In the genomic region with DNA sequence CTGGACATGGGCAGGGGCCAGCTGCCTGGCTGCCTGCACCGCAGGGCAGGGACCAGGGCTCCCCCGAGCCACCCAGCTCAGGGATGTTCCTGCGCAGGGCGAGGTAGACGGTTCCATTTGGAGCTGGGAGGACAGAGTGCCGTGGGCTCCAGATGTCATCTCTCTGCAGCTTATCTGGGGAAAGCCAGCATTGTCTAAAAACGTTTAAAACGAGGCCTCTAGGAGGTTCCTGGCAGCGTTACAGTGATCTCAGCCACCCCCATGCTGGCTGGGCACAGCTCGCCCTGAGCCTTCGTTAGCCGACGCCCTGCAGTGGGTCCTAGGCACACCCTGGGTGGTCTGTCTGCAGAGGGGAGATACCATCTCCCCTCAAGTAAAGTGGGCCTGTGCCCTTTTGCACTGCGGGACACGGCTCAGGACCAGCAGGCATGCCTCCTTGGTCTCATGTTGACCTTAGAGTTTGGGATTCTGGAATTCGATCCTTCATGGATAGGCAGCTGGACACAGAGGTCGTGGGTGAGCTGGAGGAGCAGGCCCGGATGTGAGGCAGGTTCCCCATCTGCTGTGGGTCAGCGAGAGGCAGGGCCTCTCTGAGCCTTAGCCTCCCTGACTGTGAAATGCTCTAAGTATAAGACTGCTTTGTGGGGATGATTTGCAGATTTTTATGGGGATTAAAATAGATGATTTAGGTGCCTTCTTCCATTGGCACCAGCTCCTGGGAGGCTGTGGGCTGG, we compare ENCODE assay signal across 14 cellular contexts. TPM values are rescaled to one million over a fixed set of nuclear protein-coding genes. Genes with fewer than 3 reads are reported as not detected.
A peak's percentile ranks its signal among the peaks of the same experiment; 100 is the strongest.
DNase-seq lines count a peak whose midpoint lies in the region; ATAC-seq, FAIRE-seq and TF ChIP-seq lines count a peak whose summit lies in the region.
"Had no signal": no experiment of that assay in that cellular context is flagged by ENCODE, and none has a peak within 500 bp of the region (broad histone marks: within the 10 kb centered on the region; RNA-seq: fewer than 3 reads in every experiment).

No MANE protein-coding gene starts in this region.

- intact Hi-C loops in Caco-2 (cut with micrococcal nuclease; ENCODE audit: unreplicated experiment) = no loop called here
- intact Hi-C loops in psoas muscle (cut with DNase I) = no loop called here

- no peaks in the 10 kb centered on the region for H3K9me3 Mint-ChIP-seq in Caco-2 (ENCODE audit: unreplicated experiment)

- H3K27me3 ChIP-seq in Caco-2 (replicated peaks; ENCODE audit: control insufficient read depth, insufficient read depth, low read length) (no peaks in the 10 kb centered on the region), psoas muscle (ENCODE audit: insufficient read depth in 3 of 3, low read length in 2 of 3) (no peaks in the 10 kb centered on the region)

- H3K4me3 Mint-ChIP-seq in Caco-2 (ENCODE audit: unreplicated experiment) = no peak overlapping the region
- H3K4me3 Mint-ChIP-seq: activated naive CD8-positive, alpha-beta T cell had no signal

- no peak for FAIRE-seq in RCC 7860 (lab: Jason Lieb, UNC)

- DNase-seq in Caco-2 (no peak), OCI-M2 (lab: John Stamatoyannopoulos, UW; ENCODE audit: unreplicated experiment) (peak; percentile 37), fibroblast of the aortic adventitia (ENCODE audit: low read depth) (peak; percentile 29), psoas muscle (no peak), iPS-NIHi11 (ENCODE audit: low spot score) (no peak), RCC 7860 (ENCODE audit: low spot score) (no peak)
- DNase-seq: cortex of kidney, Kasumi-1, kidney glomerular epithelial cell, NCI-H2081 treated with DMSO at 0.1 percent for 48 hours, T-helper 9 cell had no signal

- H3K27ac Mint-ChIP-seq in Caco-2 (ENCODE audit: unreplicated experiment) = peak overlapping the region; percentile 24
- H3K27ac Mint-ChIP-seq: activated naive CD8-positive, alpha-beta T cell had no signal

- TF ChIP-seq CTCF in Caco-2 (IDR thresholded peaks at IDR 0.05; ENCODE audit: insufficient read depth in 1 of 2, low read depth in 1 of 2, low read length in 1 of 2, severe bottlenecking in 1 of 2, unreplicated experiment in 1 of 2) = no peak
- TF ChIP-seq CTCF in fibroblast of the aortic adventitia (IDR thresholded peaks at IDR 0.05; ENCODE audit: insufficient read depth, low read length) = no peak
- TF ChIP-seq CTCF in psoas muscle (IDR thresholded peaks at IDR 0.05) = no peak

- H3K9me3 ChIP-seq in Caco-2 (no peaks in the 10 kb centered on the region), psoas muscle (no peaks in the 10 kb centered on the region)

- no peak overlapping the region for H3K4me3 ChIP-seq in Caco-2 (ENCODE audit: low read depth, low read length)
- no peak overlapping the region for H3K4me3 ChIP-seq in fibroblast of the aortic adventitia (ENCODE audit: low read depth, low read length)
- H3K4me3 ChIP-seq in psoas muscle = no peak overlapping the region

- no peaks in the 10 kb centered on the region for H3K27me3 Mint-ChIP-seq in Caco-2 (ENCODE audit: insufficient read depth, unreplicated experiment)
- H3K27me3 Mint-ChIP-seq: activated naive CD8-positive, alpha-beta T cell had no signal

- POLR2A ChIA-PET in Caco-2 (lab: Charles Lee) = interaction anchor here (0.5 kb wide), 1 partner anchor 116 kb away, joined by 3 read pairs; no protein-coding TSS in a partner anchor

- peaks cover 6% of the 10 kb centered on the region for H3K36me3 Mint-ChIP-seq in Caco-2 (ENCODE audit: insufficient read depth, unreplicated experiment)
- H3K36me3 Mint-ChIP-seq: activated naive CD8-positive, alpha-beta T cell had no signal

- BruUV-seq in Caco-2 (replicated peaks; lab: Mats Ljungman, UMichigan) = no TSS peak

- peaks cover 19% of the 10 kb centered on the region for H3K4me1 ChIP-seq in Caco-2
- peaks cover 8% of the 10 kb centered on the region for H3K4me1 ChIP-seq in psoas muscle

- CTCF ChIA-PET in Caco-2 (lab: Charles Lee) = interaction anchor here (1.0 kb wide), 1 partner anchor 20 kb away, joined by 4 read pairs; no protein-coding TSS in a partner anchor

- H3K36me3 ChIP-seq in Caco-2 (ENCODE audit: control insufficient read depth, insufficient read depth, low read length) (no peaks in the 10 kb centered on the region), psoas muscle (ENCODE audit: insufficient read depth in 1 of 2, low read depth in 1 of 2) (peaks cover 0 to under 1% of the 10 kb centered on the region in 2 donors)

- peaks cover 35% of the 10 kb centered on the region for H3K4me1 Mint-ChIP-seq in Caco-2 (ENCODE audit: low read depth, unreplicated experiment)

- H3K27ac ChIP-seq in psoas muscle = peak overlapping the region; percentile 46

- 46 to 69% (median 57%) methylated on average over 19 of the region's 19 CpGs for WGBS in psoas muscle, 3 donors

- ATAC-seq in psoas muscle (peak in 2 of 4 donors; percentile 19 to 29), GM18868 (IDR thresholded peaks at IDR 0.05; ENCODE audit: unreplicated experiment) (no peak), HG03565 (IDR thresholded peaks at IDR 0.05; ENCODE audit: unreplicated experiment) (no peak)

RNA-seq across cellular contexts. Expression of gene SYNGR1, which starts 14.1 kb away (rescaled TPM):
- total RNA-seq in Caco-2 (2022) (20.2 and 21.9 TPM in 2 replicates), fibroblast of the aortic adventitia (ENCODE audit: low replicate concordance) (3.9 and 14.2 TPM in 2 replicates), psoas muscle (10 to 100 TPM; 15.3 to 20.4 (median 16.0) TPM)
- polyA plus RNA-seq in psoas muscle = 10 to 100 TPM; 28.5 to 39.9 (median 37.1) TPM

RNA-seq across cellular contexts. Expression of gene TAB1, which starts 35.7 kb away (rescaled TPM):
- total RNA-seq in Caco-2 (2022) (25.7 and 26.1 TPM in 2 replicates), fibroblast of the aortic adventitia (ENCODE audit: low replicate concordance) (11.7 and 21.3 TPM in 2 replicates), psoas muscle (10 to 100 TPM in 3 of 4 donors, 1 to 10 TPM in 1; 9.7 to 22.1 (median 17.3) TPM)
- polyA plus RNA-seq in psoas muscle = 10 to 100 TPM; 10.4 to 17.4 (median 12.8) TPM

RNA-seq across cellular contexts. Expression of gene RPL3, which starts 44.5 kb away (rescaled TPM):
- total RNA-seq in Caco-2 (2022) = 1,668 and 1,699 TPM in 2 replicates
- total RNA-seq in fibroblast of the aortic adventitia (ENCODE audit: low replicate concordance) = 1,848 and 3,122 TPM in 2 replicates
- total RNA-seq in psoas muscle = 100 to 1,000 TPM; 266 to 539 (median 329) TPM
- 1,000 to 10,000 TPM in 1 of 3 donors, 100 to 1,000 TPM in 2; 470 to 1,471 (median 727) TPM for polyA plus RNA-seq in psoas muscle

Comparison
In these comparisons a context has a peak if more than half of its experiments do, and no peak if none do; other contexts are left out.
1. DNase-seq: peak in OCI-M2 (single experiment) and fibroblast of the aortic adventitia (single experiment); none in Caco-2 (0 of 2), psoas muscle (0 of 2), iPS-NIHi11 (single experiment) and RCC 7860 (single experiment).